8 cellular contexts compared by ENCODE assay signal in the genomic region with DNA sequence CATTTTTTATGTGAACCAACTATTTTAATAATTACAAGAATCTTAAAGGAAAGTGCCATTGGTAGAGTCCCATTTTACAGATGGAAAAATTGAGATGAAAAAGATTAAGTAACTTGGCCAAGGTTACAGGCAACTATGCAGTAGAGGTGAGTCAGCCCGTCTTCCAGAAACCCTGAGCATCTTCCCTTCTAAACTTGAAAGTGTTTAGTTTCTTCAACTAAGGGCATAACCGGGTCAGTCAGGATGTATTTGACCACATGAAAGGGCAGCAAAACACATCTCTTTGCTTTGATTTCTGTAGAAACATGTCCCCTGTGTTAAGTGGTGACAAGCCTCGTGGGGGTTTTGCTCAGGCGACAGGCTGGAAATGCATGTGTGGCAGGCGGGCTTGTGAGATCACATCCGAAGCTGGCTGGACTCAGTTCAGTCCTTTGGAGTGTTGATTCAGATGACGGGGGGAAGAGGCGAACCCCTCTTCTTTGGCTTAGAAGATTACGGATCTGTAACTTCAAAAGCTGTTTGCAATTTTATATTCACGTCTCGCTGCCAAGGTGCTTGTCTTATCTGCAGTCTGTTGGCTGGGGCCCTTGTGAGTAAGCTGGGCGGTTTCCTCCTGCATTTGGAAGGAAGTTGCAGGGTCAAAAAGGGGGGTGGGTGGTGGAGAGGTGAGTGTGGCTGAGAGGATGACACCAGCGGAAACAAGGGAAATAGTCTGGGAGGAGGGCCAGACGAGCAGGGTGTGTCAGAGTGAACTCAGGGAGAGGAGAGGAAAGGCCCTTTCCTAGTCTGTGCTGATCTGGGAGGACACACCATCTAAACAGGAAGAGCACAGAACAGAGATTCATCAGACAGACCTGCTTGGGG.
DNase-seq lines count a peak whose midpoint lies in the region; ATAC-seq and TF ChIP-seq lines count a peak whose summit lies in the region.

No MANE protein-coding gene starts in this region.

- H3K4me1 Mint-ChIP-seq in CD4-positive, alpha-beta memory T cell: peaks cover 22 to 42% (median 32%) of the 10 kb centered on the region in 4 donors
- H3K4me1 Mint-ChIP-seq in activated naive CD8-positive, alpha-beta T cell (ENCODE audit: low read depth): peaks cover 22% of the 10 kb centered on the region

- H3K9me3 ChIP-seq in CD4-positive, alpha-beta memory T cell (ENCODE audit: control insufficient read depth in 1 of 2, low read length in 2 of 2): no peaks in the 10 kb centered on the region
- no peaks in the 10 kb centered on the region for H3K9me3 ChIP-seq in WERI-Rb-1 (ENCODE audit: severe bottlenecking)

- ATAC-seq in HG02759 (IDR thresholded peaks at IDR 0.05; ENCODE audit: unreplicated experiment): peak; percentile 54

- H3K36me3 Mint-ChIP-seq in CD4-positive, alpha-beta memory T cell: no peaks in the 10 kb centered on the region
- H3K36me3 Mint-ChIP-seq in activated naive CD8-positive, alpha-beta T cell: no peaks in the 10 kb centered on the region

- no peaks in the 10 kb centered on the region for H3K36me3 ChIP-seq in CD4-positive, alpha-beta memory T cell (ENCODE audit: insufficient read depth, low read length)
- H3K36me3 ChIP-seq in WERI-Rb-1: no peaks in the 10 kb centered on the region

- peaks cover 34% of the 10 kb centered on the region for H3K4me1 ChIP-seq in CD4-positive, alpha-beta memory T cell (ENCODE audit: insufficient read depth, low read length)

- H3K27me3 Mint-ChIP-seq in CD4-positive, alpha-beta memory T cell: no peaks in the 10 kb centered on the region
- no peaks in the 10 kb centered on the region for H3K27me3 Mint-ChIP-seq in activated naive CD8-positive, alpha-beta T cell

- H3K9me3 Mint-ChIP-seq in CD4-positive, alpha-beta memory T cell: no peaks in the 10 kb centered on the region
- no peaks in the 10 kb centered on the region for H3K9me3 Mint-ChIP-seq in activated naive CD8-positive, alpha-beta T cell (ENCODE audit: low read depth)

- DNase-seq in CD4-positive, alpha-beta memory T cell: peak; percentile 83 to 96 (median 90)
- peak; percentile 73 for DNase-seq in SW 1271 (lab: John Stamatoyannopoulos, UW)
- peak; percentile 39 for DNase-seq in iPS-NIHi7 (ENCODE audit: extremely low spot score)
- peak; percentile 21 to 68 (median 43) for DNase-seq in stimulated activated CD4-positive, alpha-beta T cell treated with anti-CD3 and anti-CD28 coated beads, TNF-alpha, amount 100 ng/mL, for 24 hours (ENCODE audit: low read depth in 3 of 3)
- no peak for DNase-seq in WERI-Rb-1
- DNase-seq in head of caudate nucleus: no peak

- H3K4me3 ChIP-seq in CD4-positive, alpha-beta memory T cell (ENCODE audit: low read length in 2 of 2): peak overlapping the region; percentile 4 to 39
- no peak overlapping the region for H3K4me3 ChIP-seq in WERI-Rb-1 (ENCODE audit: low read depth, low read length)

- H3K27me3 ChIP-seq in CD4-positive, alpha-beta memory T cell (ENCODE audit: insufficient read depth, low read length): no peaks in the 10 kb centered on the region
- H3K27me3 ChIP-seq in WERI-Rb-1 (ENCODE audit: insufficient read depth, low read depth, severe bottlenecking): no peaks in the 10 kb centered on the region

- no peak for TF ChIP-seq CTCF in WERI-Rb-1 (IDR thresholded peaks at IDR 0.05; ENCODE audit: low read depth, low read length)

- POLR2A ChIA-PET in CD4-positive, alpha-beta memory T cell (lab: Charles Lee; ENCODE audit: partially characterized antibody): interaction anchor here (0.8 to 1.7 kb wide), 6 partner anchors 10 to 983 kb away, joined by 3 to 7 read pairs (median 4); a partner anchor contains a TSS

- peak overlapping the region; percentile 97 to 98 (median 98) for H3K27ac Mint-ChIP-seq in CD4-positive, alpha-beta memory T cell
- peak overlapping the region; percentile 91 for H3K27ac Mint-ChIP-seq in activated naive CD8-positive, alpha-beta T cell

- CTCF ChIA-PET in CD4-positive, alpha-beta memory T cell (lab: Charles Lee; ENCODE audit: partially characterized antibody): interaction anchor here (1.1 to 2.4 kb wide), 3 partner anchors 9 to 436 kb away, joined by 3 to 8 read pairs (median 5); no protein-coding TSS in a partner anchor

- intact Hi-C loops in CD4-positive, alpha-beta memory T cell (cut with micrococcal nuclease): loop anchor here (1.0 to 10.0 kb wide), 6 partner anchors 78 to 1358 kb away; a partner anchor contains a TSS
- intact Hi-C loops in head of caudate nucleus (cut with DNase I): no loop called here

- H3K27ac ChIP-seq in CD4-positive, alpha-beta memory T cell (ENCODE audit: low read depth, low read length): peak overlapping the region; percentile 62
- H3K27ac ChIP-seq in WERI-Rb-1: no peak overlapping the region

- peak overlapping the region; percentile 76 to 89 (median 85) for H3K4me3 Mint-ChIP-seq in CD4-positive, alpha-beta memory T cell
- peak overlapping the region; percentile 59 for H3K4me3 Mint-ChIP-seq in activated naive CD8-positive, alpha-beta T cell

Comparison
In these comparisons a context has a peak if more than half of its experiments do, and no peak if none do; other contexts are left out.
1. DNase-seq: peak in CD4-positive, alpha-beta memory T cell (5 of 5), SW 1271 (2 of 2), iPS-NIHi7 (single experiment) and stimulated activated CD4-positive, alpha-beta T cell treated with anti-CD3 and anti-CD28 coated beads, TNF-alpha, amount 100 ng/mL, for 24 hours (3 of 3); none in WERI-Rb-1 (single experiment) and head of caudate nucleus (0 of 42).